8 cellular contexts compared by ENCODE assay signal in the genomic region with DNA sequence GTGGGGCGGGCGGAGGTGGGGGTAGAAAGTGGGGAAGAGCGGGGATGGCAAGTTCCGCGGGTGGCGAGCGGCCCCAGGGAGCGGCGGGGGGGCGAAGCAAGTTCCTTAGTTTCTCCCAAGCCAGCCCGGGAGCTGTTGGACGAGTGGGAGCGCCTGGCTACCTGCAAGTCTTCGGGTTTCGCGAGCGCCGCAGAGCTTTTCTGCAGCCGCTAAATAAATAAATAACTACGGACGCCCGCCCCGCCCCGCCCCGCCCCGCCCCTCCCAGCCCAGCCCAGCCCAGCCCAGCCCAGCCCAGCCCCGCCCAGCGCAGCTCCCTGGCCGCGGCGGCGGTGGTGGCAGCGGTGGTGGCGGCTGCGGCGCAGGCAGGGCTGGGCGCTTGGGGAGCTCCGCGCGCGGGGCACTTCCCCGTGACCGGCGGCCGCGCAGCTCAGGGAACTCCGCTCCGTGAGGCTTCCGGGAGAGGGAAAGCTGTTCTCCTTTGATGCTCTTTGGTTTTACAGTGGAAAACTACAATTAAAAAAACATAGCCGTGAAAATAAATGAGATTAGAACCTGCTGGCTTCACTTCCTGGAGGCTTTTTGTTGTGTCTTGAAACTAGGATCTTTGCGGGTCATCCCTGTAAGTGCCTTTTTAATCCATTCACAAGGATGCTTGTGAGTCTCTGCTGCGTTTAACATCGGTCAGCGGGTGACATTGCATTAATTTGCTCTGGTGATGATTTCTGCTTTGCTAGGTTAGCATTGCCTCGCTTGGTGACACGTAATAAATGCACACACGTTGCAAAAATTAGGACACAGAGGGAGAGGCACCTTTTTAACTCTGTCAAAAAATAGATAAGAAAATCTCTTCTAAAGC. TPM values are rescaled to one million over a fixed set of nuclear protein-coding genes. Genes with fewer than 3 reads are reported as not detected.
A peak's percentile ranks its signal among the peaks of the same experiment; 100 is the strongest.
DNase-seq lines count a peak whose midpoint lies in the region; ATAC-seq, FAIRE-seq and TF ChIP-seq lines count a peak whose summit lies in the region.

A gene (plus strand): TSS at position 438 of the 859 bp plus-strand sequence. CDS start 5,498 bp downstream, outside the sequence.

- H3K9me3 ChIP-seq in A549 = no peaks in the 10 kb centered on the region

- H3K4me3 ChIP-seq in A549 (peak within 1 kb of the TSS; percentile 52), epithelial cell of esophagus (ENCODE audit: low read length) (peak within 1 kb of the TSS; percentile 59)

- TF ChIP-seq EP300 in A549 (IDR thresholded peaks at IDR 0.05) = no peak

- H3K4me2 ChIP-seq in A549 = peak within 1 kb of the TSS; percentile 82

- 1% methylated on average over 32 of the region's 57 CpGs for WGBS in A549 (ENCODE audit: missing lambda C conversion rate)

- POLR2A ChIA-PET in A549 (lab: Yijun Ruan, JAX) = interaction anchor here (0.7 to 1.6 kb wide), 19 partner anchors 9 to 550 kb away, joined by 3 to 16 read pairs (median 4); a partner anchor contains a TSS

- H3K27ac ChIP-seq in A549 = peak within 1 kb of the TSS; percentile 86 to 87

- H3K4me1 ChIP-seq in A549 = peaks cover 10% of the 10 kb centered on the region; the same call in 2 of the 3 replicates

- DNase-seq in A549 (ENCODE audit: low read depth in 1 of 2, low spot score in 1 of 2) = peak; percentile 9 to 87
- DNase-seq in NCI-H774 (lab: John Stamatoyannopoulos, UW) = peak; percentile 15
- DNase-seq in activated CD8-positive, alpha-beta memory T cell treated with anti-CD3 and anti-CD28 coated beads, Interleukin-2, amount 50 U/mL, for 48 hours = peak; percentile 84
- DNase-seq in epithelial cell of esophagus (ENCODE audit: low read depth) = peak; percentile 85
- DNase-seq in midbrain (lab: John Stamatoyannopoulos, UW) = peak; percentile 73
- peak; percentile 20 to 23 for DNase-seq in stimulated activated CD8-positive, alpha-beta memory T cell treated with anti-CD3 and anti-CD28 coated beads, Interleukin-15, amount 100 ng/mL, for 4 hours (ENCODE audit: low read depth in 2 of 2)

- peak; percentile 70 for TF ChIP-seq POLR2A in A549 (IDR thresholded peaks at IDR 0.05; ENCODE audit: low read length)
- peak; percentile 67 for TF ChIP-seq POLR2A in GM15510 (IDR thresholded peaks at IDR 0.05; ENCODE audit: borderline replicate concordance, extremely low read depth, insufficient read length)

- peak in 1 of 2 experiments; percentile 18; a peak in 1 of 5 replicates for TF ChIP-seq RAD21 in A549 (conservative IDR thresholded peaks at IDR 0.05 in 1 of 2, IDR thresholded peaks at IDR 0.05 in 1 of 2)

- no peak for TF ChIP-seq CTCF in A549 (IDR thresholded peaks at IDR 0.05)
- TF ChIP-seq CTCF in epithelial cell of esophagus (IDR thresholded peaks at IDR 0.05; ENCODE audit: insufficient read depth, low read depth, low read length, missing control alignments) = no peak

- CTCF ChIA-PET in A549 (lab: Yijun Ruan, JAX) = interaction anchor here (0.8 kb wide), 1 partner anchor 380 kb away, joined by 3 read pairs; no protein-coding TSS in a partner anchor

- peak; percentile 81 to 94 for ATAC-seq in A549
- peak; percentile 61 for ATAC-seq in HG03039 (IDR thresholded peaks at IDR 0.05; ENCODE audit: unreplicated experiment)

- no peak for FAIRE-seq in A549 (lab: Jason Lieb, UNC)

TF ChIP-seq in A549, 52 proteins besides CTCF, POLR2A, EP300 and RAD21:
- TF ChIP-seq, protein P1, sequence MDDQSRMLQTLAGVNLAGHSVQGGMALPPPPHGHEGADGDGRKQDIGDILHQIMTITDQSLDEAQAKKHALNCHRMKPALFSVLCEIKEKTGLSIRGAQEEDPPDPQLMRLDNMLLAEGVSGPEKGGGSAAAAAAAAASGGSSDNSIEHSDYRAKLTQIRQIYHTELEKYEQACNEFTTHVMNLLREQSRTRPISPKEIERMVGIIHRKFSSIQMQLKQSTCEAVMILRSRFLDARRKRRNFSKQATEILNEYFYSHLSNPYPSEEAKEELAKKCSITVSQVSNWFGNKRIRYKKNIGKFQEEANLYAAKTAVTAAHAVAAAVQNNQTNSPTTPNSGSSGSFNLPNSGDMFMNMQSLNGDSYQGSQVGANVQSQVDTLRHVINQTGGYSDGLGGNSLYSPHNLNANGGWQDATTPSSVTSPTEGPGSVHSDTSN (IDR thresholded peaks at IDR 0.05) = no peak
- TF ChIP-seq, protein P2, sequence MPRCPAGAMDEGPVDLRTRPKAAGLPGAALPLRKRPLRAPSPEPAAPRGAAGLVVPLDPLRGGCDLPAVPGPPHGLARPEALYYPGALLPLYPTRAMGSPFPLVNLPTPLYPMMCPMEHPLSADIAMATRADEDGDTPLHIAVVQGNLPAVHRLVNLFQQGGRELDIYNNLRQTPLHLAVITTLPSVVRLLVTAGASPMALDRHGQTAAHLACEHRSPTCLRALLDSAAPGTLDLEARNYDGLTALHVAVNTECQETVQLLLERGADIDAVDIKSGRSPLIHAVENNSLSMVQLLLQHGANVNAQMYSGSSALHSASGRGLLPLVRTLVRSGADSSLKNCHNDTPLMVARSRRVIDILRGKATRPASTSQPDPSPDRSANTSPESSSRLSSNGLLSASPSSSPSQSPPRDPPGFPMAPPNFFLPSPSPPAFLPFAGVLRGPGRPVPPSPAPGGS (IDR thresholded peaks at IDR 0.05) = peak; percentile 29; the same call in 1 of the 3 replicates
- TF ChIP-seq JUN (IDR thresholded peaks at IDR 0.05) = peak in 1 of 2 experiments; percentile 57; a peak in 1 of 5 replicates
- peak; percentile 54 for TF ChIP-seq MAFK (IDR thresholded peaks at IDR 0.05; ENCODE audit: partially characterized antibody)
- peak; percentile 45; the same call in 1 of the 2 replicates for TF ChIP-seq PHF8 (IDR thresholded peaks at IDR 0.05; ENCODE audit: borderline replicate concordance, low read depth)

RNA-seq across cellular contexts. Expression of the gene that starts here (rescaled TPM):
- 0.48 TPM in 1 of 2 replicates, not detected in the other for polyA plus RNA-seq in A549 (2011; rRNA removed)
- not detected in 2 replicates for polyA plus RNA-seq in A549 (2012; cell fraction: cytosol; rRNA removed)
- polyA plus RNA-seq in A549 (2012; cell fraction: nucleus; rRNA removed) = not detected in 2 replicates
- polyA plus RNA-seq in A549 (2017; fragmentation: RNase III; extraction: RNeasy Plus Mini Kit Qiagen cat#74134 plus additional on column Dnase treatment) = 0.31 to 0.53 TPM (median 0.33 TPM) in 3 replicates
- 0.12 TPM in 1 of 2 replicates, not detected in the other for polyA minus RNA-seq in A549 (2011; rRNA and poly(A)+ RNA removed)

Comparison
In these comparisons a context has a peak if more than half of its experiments do, and no peak if none do; other contexts are left out.
1. Peak in every context shown above with its lines: DNase-seq, ATAC-seq, H3K4me3 ChIP-seq and H3K27ac ChIP-seq.
2. Peak in DNase-seq, ATAC-seq, H3K4me3 ChIP-seq, H3K27ac ChIP-seq and H3K4me2 ChIP-seq in A549; RNA of the gene not detected or under 1 TPM.
3. DNase-seq: peak in every context shown above with its lines; median percentile 85 in epithelial cell of esophagus; 84 in activated CD8-positive, alpha-beta memory T cell treated with anti-CD3 and anti-CD28 coated beads, Interleukin-2, amount 50 U/mL, for 48 hours; 73 in midbrain; 48 in A549; 22 in stimulated activated CD8-positive, alpha-beta memory T cell treated with anti-CD3 and anti-CD28 coated beads, Interleukin-15, amount 100 ng/mL, for 4 hours; 15 in NCI-H774.